Comparison of ENCODE assay signal across 9 cellular contexts in genomic region chr4:184807797-184808718, GRCh38. TPM values are rescaled to one million over a fixed set of nuclear protein-coding genes. Genes with fewer than 3 reads are reported as not detected.
A peak's percentile ranks its signal among the peaks of the same experiment; 100 is the strongest.
DNase-seq lines count a peak whose midpoint lies in the region; ATAC-seq and TF ChIP-seq lines count a peak whose summit lies in the region.
"Had no signal": no experiment of that assay in that cellular context is flagged by ENCODE, and none has a peak within 500 bp of the region (broad histone marks: within the 10 kb centered on the region; RNA-seq: fewer than 3 reads in every experiment).

No MANE protein-coding gene starts in this region.

- TF ChIP-seq POLR2A in adrenal gland (IDR thresholded peaks at IDR 0.05) (no peak), gastroesophageal sphincter (IDR thresholded peaks at IDR 0.05) (no peak)

- no peak overlapping the region for H3K27ac ChIP-seq in adrenal gland
- no peak overlapping the region for H3K27ac ChIP-seq in iPS-18a (ENCODE audit: low read length)
- H3K27ac ChIP-seq in subcutaneous abdominal adipose tissue (ENCODE audit: low read depth, low read length) = peak overlapping the region; percentile 95
- H3K27ac ChIP-seq in gastroesophageal sphincter = no peak overlapping the region

- H3K4me1 ChIP-seq in adrenal gland (replicated peaks in 1 of 2) (peaks cover 11 to 50% of the 10 kb centered on the region in 2 donors), iPS-18a (ENCODE audit: control insufficient read depth, low read depth, low read length) (peaks cover 23% of the 10 kb centered on the region), subcutaneous abdominal adipose tissue (ENCODE audit: control insufficient read depth in 5 of 5, insufficient read depth in 5 of 5, low read length in 5 of 5) (peaks cover 11 to 90% (median 79%) of the 10 kb centered on the region in 5 donors), gastroesophageal sphincter (peaks cover 4 to 51% (median 16%) of the 10 kb centered on the region in 3 donors)

- H3K9me3 ChIP-seq in adrenal gland (replicated peaks in 1 of 3) = no peaks in the 10 kb centered on the region
- H3K9me3 ChIP-seq in iPS-18a (ENCODE audit: control insufficient read depth, low read depth, low read length) = no peaks in the 10 kb centered on the region
- H3K9me3 ChIP-seq in subcutaneous abdominal adipose tissue (ENCODE audit: control insufficient read depth in 5 of 5, low read length in 5 of 5) = no peaks in the 10 kb centered on the region
- H3K9me3 ChIP-seq in gastroesophageal sphincter = no peaks in the 10 kb centered on the region

- intact Hi-C loops in adrenal gland (cut with DNase I) = no loop called here
- intact Hi-C loops in activated naive CD4-positive, alpha-beta T cell treated with anti-CD3 and anti-CD28 coated beads for 36 hours (cut with micrococcal nuclease) = no loop called here

- H3K27me3 Mint-ChIP-seq in activated naive CD4-positive, alpha-beta T cell treated with anti-CD3 and anti-CD28 coated beads for 36 hours (ENCODE audit: low read depth) = no peaks in the 10 kb centered on the region

- CTCF ChIA-PET in activated naive CD4-positive, alpha-beta T cell treated with anti-CD3 and anti-CD28 coated beads for 36 hours (lab: Charles Lee) = no interaction called here

- H3K27me3 ChIP-seq in adrenal gland (no peaks in the 10 kb centered on the region), iPS-18a (ENCODE audit: control insufficient read depth, insufficient read depth, low read length) (peaks cover 8% of the 10 kb centered on the region), subcutaneous abdominal adipose tissue (ENCODE audit: control insufficient read depth in 5 of 5, insufficient read depth in 4 of 5, low read length in 5 of 5) (no peaks in the 10 kb centered on the region), gastroesophageal sphincter (no peaks in the 10 kb centered on the region)

- no peak for TF ChIP-seq EP300 in gastroesophageal sphincter (IDR thresholded peaks at IDR 0.05)

- TF ChIP-seq CTCF in adrenal gland (IDR thresholded peaks at IDR 0.05) (no peak), gastroesophageal sphincter (IDR thresholded peaks at IDR 0.05) (no peak)

- H3K9ac ChIP-seq in iPS-18a (ENCODE audit: low read length) = no peak overlapping the region
- peak overlapping the region in 2 of 5 donors; percentile 15 to 32 for H3K9ac ChIP-seq in subcutaneous abdominal adipose tissue (ENCODE audit: low read length in 5 of 5)

- no peaks in the 10 kb centered on the region for H3K9me3 Mint-ChIP-seq in activated naive CD4-positive, alpha-beta T cell treated with anti-CD3 and anti-CD28 coated beads for 36 hours

- WGBS in adrenal gland, 4 donors = 58 to 65% (median 60%) methylated on average over 9 of the region's 9 CpGs
- 45 to 55% methylated on average over 1 to 4 of the region's 9 CpGs for WGBS in gastroesophageal sphincter (ENCODE audit: low coverage in 1 of 2), 2 donors

- no peak overlapping the region for H3K4me3 Mint-ChIP-seq in activated naive CD4-positive, alpha-beta T cell treated with anti-CD3 and anti-CD28 coated beads for 36 hours

- no peak for ATAC-seq in gastroesophageal sphincter

- H3K4me3 ChIP-seq in adrenal gland = no peak overlapping the region
- H3K4me3 ChIP-seq in iPS-18a (ENCODE audit: low read length) = peak overlapping the region; percentile 8
- no peak overlapping the region for H3K4me3 ChIP-seq in subcutaneous abdominal adipose tissue (ENCODE audit: low read depth in 1 of 5, low read length in 5 of 5)
- no peak overlapping the region for H3K4me3 ChIP-seq in gastroesophageal sphincter

- H3K36me3 ChIP-seq in adrenal gland (replicated peaks in 1 of 2) = no peaks in the 10 kb centered on the region
- H3K36me3 ChIP-seq in iPS-18a (ENCODE audit: control insufficient read depth, low read depth, low read length) = no peaks in the 10 kb centered on the region
- H3K36me3 ChIP-seq in subcutaneous abdominal adipose tissue (ENCODE audit: control insufficient read depth in 5 of 5, insufficient read depth in 5 of 5, low read length in 5 of 5) = peaks cover 0 to 2% (median 0%) of the 10 kb centered on the region in 5 donors
- H3K36me3 ChIP-seq in gastroesophageal sphincter = no peaks in the 10 kb centered on the region

- H3K36me3 Mint-ChIP-seq in activated naive CD4-positive, alpha-beta T cell treated with anti-CD3 and anti-CD28 coated beads for 36 hours (ENCODE audit: low read depth) = peaks cover 5% of the 10 kb centered on the region

- DNase-seq in NCI-H1105 treated with DMSO at 0.1 percent for 48 hours (lab: John Stamatoyannopoulos, UW) (peak; percentile 16), NCI-H1105 (lab: John Stamatoyannopoulos, UW) (no peak), adrenal gland (peak in 4 of 7 donors; percentile 46 to 52 (median 50))
- DNase-seq in activated effector memory CD4-positive, alpha-beta T cell treated with anti-CD3 and anti-CD28 coated beads, Interleukin-2, amount 50 U/mL, for 16 hours = no peak
- DNase-seq in activated naive CD4-positive, alpha-beta T cell treated with anti-CD3 and anti-CD28 coated beads for 36 hours = no peak
- DNase-seq: activated naive CD4-positive, alpha-beta T cell treated with Interleukin-2 at 50 U/mL for 16 hours had no signal

- peaks cover 2% of the 10 kb centered on the region for H3K4me1 Mint-ChIP-seq in activated naive CD4-positive, alpha-beta T cell treated with anti-CD3 and anti-CD28 coated beads for 36 hours (ENCODE audit: low read depth)

- no peak overlapping the region for H3K27ac Mint-ChIP-seq in activated naive CD4-positive, alpha-beta T cell treated with anti-CD3 and anti-CD28 coated beads for 36 hours

RNA-seq across cellular contexts. Expression of gene ACSL1, which starts 17.7 kb away (rescaled TPM):
- total RNA-seq in adrenal gland = 100 to 1,000 TPM in 1 of 8 donors, 10 to 100 TPM in 7; 42.0 to 113 (median 67.7) TPM
- polyA plus RNA-seq in adrenal gland = 10 to 100 TPM; 56.9 to 95.1 (median 87.2) TPM
- 10 to 100 TPM; 48.5 to 98.8 (median 55.3) TPM for total RNA-seq in gastroesophageal sphincter
- total RNA-seq in activated naive CD4-positive, alpha-beta T cell treated with anti-CD3 and anti-CD28 coated beads for 36 hours = 10 to 100 TPM; 29.8 to 31.9 TPM

Comparison
In these comparisons a context has a peak if more than half of its experiments do, and no peak if none do; other contexts are left out.
1. DNase-seq: peak in NCI-H1105 treated with DMSO at 0.1 percent for 48 hours (single experiment) and adrenal gland (4 of 7); none in NCI-H1105 (single experiment), activated effector memory CD4-positive, alpha-beta T cell treated with anti-CD3 and anti-CD28 coated beads, Interleukin-2, amount 50 U/mL, for 16 hours (single experiment) and activated naive CD4-positive, alpha-beta T cell treated with anti-CD3 and anti-CD28 coated beads for 36 hours (single experiment).